27 cellular contexts compared by ENCODE assay signal in genomic region chr6:104472245-104472644, GRCh38.
A peak's percentile ranks its signal among the peaks of the same experiment; 100 is the strongest.
DNase-seq lines count a peak whose midpoint lies in the region; ATAC-seq and TF ChIP-seq lines count a peak whose summit lies in the region.
"Had no signal": no experiment of that assay in that cellular context is flagged by ENCODE, and none has a peak within 500 bp of the region (broad histone marks: within the 10 kb centered on the region; RNA-seq: fewer than 3 reads in every experiment).

No MANE protein-coding gene starts in this region.

- ATAC-seq in HG03378 (IDR thresholded peaks at IDR 0.05; ENCODE audit: unreplicated experiment) = no peak
- ATAC-seq: right cardiac atrium had no signal

- no peaks in the 10 kb centered on the region for H3K9me2 ChIP-seq in neural cell (ENCODE audit: insufficient read depth, low read length)
- H3K9me2 ChIP-seq: SK-N-SH had no signal

- H3K4me2 ChIP-seq in neural cell (ENCODE audit: low read length) = peak overlapping the region; percentile 33
- H3K4me2 ChIP-seq: PC-9, SK-N-SH had no signal

- no peaks in the 10 kb centered on the region for H3K36me3 ChIP-seq in neural cell (ENCODE audit: insufficient read depth, low read length)
- H3K36me3 ChIP-seq: colonic mucosa, tibial artery, vagina had no signal

- TF ChIP-seq EP300 in neural cell (conservative IDR thresholded peaks at IDR 0.05; ENCODE audit: poor library complexity, severe bottlenecking) = peak; percentile 76

- TF ChIP-seq CTCF in neural cell (IDR thresholded peaks at IDR 0.05; ENCODE audit: poor library complexity, severe bottlenecking) = no peak

- H3K79me2 ChIP-seq in neural cell (replicated peaks; ENCODE audit: insufficient read depth, low read length) = no peaks in the 10 kb centered on the region

- no peak overlapping the region for H2AFZ ChIP-seq in neural cell (ENCODE audit: low read depth, low read length)
- H2AFZ ChIP-seq: PC-9 had no signal

- H4K20me1 ChIP-seq in neural cell (ENCODE audit: insufficient read depth) = no peaks in the 10 kb centered on the region

- no peak for TF ChIP-seq RAD21 in neural cell (conservative IDR thresholded peaks at IDR 0.05)

- H3K9ac ChIP-seq in neural cell (ENCODE audit: low read length) = peak overlapping the region; percentile 25
- H3K9ac ChIP-seq: SK-N-SH had no signal

- H3K4me3 ChIP-seq in neural cell (ENCODE audit: low read length) = peak overlapping the region; percentile 35
- H3K4me3 ChIP-seq: colonic mucosa, PC-9, tibial artery, vagina had no signal

- no peaks in the 10 kb centered on the region for H3K27me3 ChIP-seq in neural cell (ENCODE audit: insufficient read depth, low read depth, low read length)
- H3K27me3 ChIP-seq: colonic mucosa, tibial artery, vagina had no signal

- H3F3A ChIP-seq in neural cell (ENCODE audit: insufficient read depth, low read length, poor library complexity, severe bottlenecking) = no peaks in the 10 kb centered on the region

- no peaks in the 10 kb centered on the region for H3K9me3 ChIP-seq in neural cell (ENCODE audit: low read length)
- H3K9me3 ChIP-seq: colonic mucosa, SK-N-SH, tibial artery, vagina had no signal

- peak overlapping the region; percentile 15 for H3K27ac ChIP-seq in neural cell (ENCODE audit: low read length)
- H3K27ac ChIP-seq: colonic mucosa, PC-9, tibial artery, vagina had no signal

- DNase-seq in NCI-H1092 treated with DMSO at 0.1 percent for 48 hours (lab: John Stamatoyannopoulos, UW) = peak; percentile 40
- DNase-seq in NCI-H1092 (lab: John Stamatoyannopoulos, UW) = no peak
- DNase-seq in NCI-H1417 treated with DMSO at 0.1 percent for 48 hours (lab: John Stamatoyannopoulos, UW) = peak; percentile 95
- peak; percentile 68 for DNase-seq in NCI-H774 (lab: John Stamatoyannopoulos, UW)
- DNase-seq in activated naive CD4-positive, alpha-beta T cell treated with Interleukin-2 at 50 U/mL for 16 hours = no peak
- DNase-seq in dermis blood vessel endothelial cell = no peak
- DNase-seq: activated B cell treated with CpG ODN at 0.5 μM for 24 hours; activated CD4-positive, alpha-beta T cell treated with anti-CD3 and anti-CD28 coated beads, Interleukin-2, amount 50 U/mL, for 1 hour; activated effector memory CD4-positive, alpha-beta T cell treated with Interleukin-2 at 50 U/mL for 16 hours; activated T-cell treated with anti-CD3 and anti-CD28 coated beads, Interleukin-2, amount 50 U/mL, for 1 hour; CD4-positive, CD25-positive, alpha-beta regulatory T cell; colonic mucosa; effector CD8-positive, alpha-beta T cell; IMR-90; kidney; MV-4-11; NCI-H2029 treated with DMSO at 0.1 percent for 48 hours; NCI-H510A treated with DMSO at 0.1 percent for 48 hours; PC-9; right cardiac atrium; SK-N-SH; stimulated activated CD4-positive, alpha-beta T cell treated with anti-CD3 and anti-CD28 coated beads, Interleukin-12 subunit alpha, Interleukin-12 subunit beta, amount 100 ng/mL, for 4 hours; stimulated activated CD4-positive, alpha-beta T cell treated with anti-CD3 and anti-CD28 coated beads, Interleukin-4, amount 100 ng/mL, for 24 hours; tibial artery had no signal

TF ChIP-seq in neural cell, 6 proteins besides CTCF, POLR2A, EP300 and RAD21:
- no peak for TF ChIP-seq MXI1 (conservative IDR thresholded peaks at IDR 0.05; ENCODE audit: poor library complexity, severe bottlenecking)
- TF ChIP-seq SMC3 (conservative IDR thresholded peaks at IDR 0.05; ENCODE audit: poor library complexity) = peak; percentile 26
- TF ChIP-seq REST (IDR thresholded peaks at IDR 0.05; ENCODE audit: borderline replicate concordance) = peak; percentile 50
- TF ChIP-seq EZH2 (IDR thresholded peaks at IDR 0.05; ENCODE audit: borderline replicate concordance, insufficient read depth, low read length, poor library complexity, severe bottlenecking) = no peak
- TF ChIP-seq POLR2AphosphoS5 (IDR thresholded peaks at IDR 0.05) = peak; percentile 86

Comparison
In these comparisons a context has a peak if more than half of its experiments do, and no peak if none do; other contexts are left out.
1. DNase-seq: peak in NCI-H1092 treated with DMSO at 0.1 percent for 48 hours (single experiment), NCI-H1417 treated with DMSO at 0.1 percent for 48 hours (single experiment) and NCI-H774 (single experiment); none in NCI-H1092 (single experiment), activated naive CD4-positive, alpha-beta T cell treated with Interleukin-2 at 50 U/mL for 16 hours (single experiment) and dermis blood vessel endothelial cell (single experiment).